19 cellular contexts compared by ENCODE assay signal in genomic region chr17:73731733-73732132, GRCh38.
"Had no signal": no experiment of that assay in that cellular context is flagged by ENCODE, and none has a peak within 500 bp of the region (broad histone marks: within the 10 kb centered on the region; RNA-seq: fewer than 3 reads in every experiment).

No MANE protein-coding gene starts in this region.

- H3K36me3 ChIP-seq: prostate gland, WERI-Rb-1 had no signal

- H3K27me3 Mint-ChIP-seq: activated CD4-positive, alpha-beta T cell treated with anti-CD3 and anti-CD28 coated beads for 36 hours; activated CD8-positive, alpha-beta T cell treated with anti-CD3 and anti-CD28 coated beads for 36 hours; stimulated activated naive CD8-positive, alpha-beta T cell treated with anti-CD3 and anti-CD28 coated beads, Interleukin-15, amount 100 ng/mL, for 72 hours had no signal

- H3K9me3 ChIP-seq: prostate gland, testis had no signal

- H3K4me1 Mint-ChIP-seq: activated CD4-positive, alpha-beta T cell treated with anti-CD3 and anti-CD28 coated beads for 36 hours; activated naive CD4-positive, alpha-beta T cell treated with anti-CD3 and anti-CD28 coated beads, Interleukin-2, amount 10 ng/mL, durations not matched to agents 7 days and 5 days; endodermal cell; nephron had no signal

- H3K27me3 ChIP-seq: body of pancreas, testis had no signal

- H3K4me3 Mint-ChIP-seq: activated CD4-positive, alpha-beta T cell treated with anti-CD3 and anti-CD28 coated beads for 36 hours; activated CD8-positive, alpha-beta T cell treated with anti-CD3 and anti-CD28 coated beads for 36 hours; activated naive CD4-positive, alpha-beta T cell treated with anti-CD3 and anti-CD28 coated beads, Interleukin-2, amount 10 ng/mL, durations not matched to agents 7 days and 5 days; activated T-helper 17 cell treated with anti-CD3 and anti-CD28 coated beads, Interleukin-2, amount 50 U/mL, for 72 hours; endodermal cell; nephron; stimulated activated naive CD8-positive, alpha-beta T cell treated with anti-CD3 and anti-CD28 coated beads, Interleukin-15, amount 100 ng/mL, for 72 hours had no signal

- ATAC-seq: activated CD4-positive, alpha-beta T cell treated with anti-CD3 and anti-CD28 coated beads for 36 hours; activated CD8-positive, alpha-beta T cell treated with anti-CD3 and anti-CD28 coated beads for 36 hours; activated T-helper 17 cell treated with anti-CD3 and anti-CD28 coated beads, Interleukin-2, amount 50 U/mL, for 72 hours; body of pancreas; stimulated activated naive CD8-positive, alpha-beta T cell treated with anti-CD3 and anti-CD28 coated beads, Interleukin-15, amount 100 ng/mL, for 72 hours had no signal

- H3K27ac ChIP-seq: body of pancreas, prostate gland, testis, WERI-Rb-1 had no signal

- DNase-seq: activated CD4-positive, alpha-beta T cell treated with anti-CD3 and anti-CD28 coated beads for 36 hours; activated CD8-positive, alpha-beta memory T cell treated with anti-CD3 and anti-CD28 coated beads, Interleukin-2, amount 50 U/mL, for 4 hours; activated CD8-positive, alpha-beta T cell treated with anti-CD3 and anti-CD28 coated beads for 36 hours; activated naive CD4-positive, alpha-beta T cell treated with anti-CD3 and anti-CD28 coated beads, Interleukin-2, amount 10 ng/mL, durations not matched to agents 7 days and 5 days; body of pancreas; cerebellar nuclear complex; endodermal cell; erythroblast; hippocampal formation; mammary epithelial cell; occipital lobe; stimulated activated CD4-positive, alpha-beta T cell treated with anti-CD3 and anti-CD28 coated beads, Interleukin-4, amount 100 ng/mL, for 1 hour; stimulated activated naive CD8-positive, alpha-beta T cell treated with anti-CD3 and anti-CD28 coated beads, Interleukin-15, amount 100 ng/mL, for 72 hours; T-helper 1 cell; testis; WERI-Rb-1 had no signal

- H3K27ac Mint-ChIP-seq: activated CD4-positive, alpha-beta T cell treated with anti-CD3 and anti-CD28 coated beads for 36 hours; activated CD8-positive, alpha-beta T cell treated with anti-CD3 and anti-CD28 coated beads for 36 hours; activated naive CD4-positive, alpha-beta T cell treated with anti-CD3 and anti-CD28 coated beads, Interleukin-2, amount 10 ng/mL, durations not matched to agents 7 days and 5 days; activated T-helper 17 cell treated with anti-CD3 and anti-CD28 coated beads, Interleukin-2, amount 50 U/mL, for 72 hours; endodermal cell; nephron; stimulated activated naive CD8-positive, alpha-beta T cell treated with anti-CD3 and anti-CD28 coated beads, Interleukin-15, amount 100 ng/mL, for 72 hours had no signal

- H3K4me1 ChIP-seq: body of pancreas, prostate gland, testis had no signal

- H3K36me3 Mint-ChIP-seq: activated naive CD4-positive, alpha-beta T cell treated with anti-CD3 and anti-CD28 coated beads, Interleukin-2, amount 10 ng/mL, durations not matched to agents 7 days and 5 days had no signal

- H3K4me3 ChIP-seq: body of pancreas, prostate gland, testis had no signal
